Comparison of ENCODE assay signal across 14 cellular contexts in genomic region chr14:54877015-54877702, GRCh38. TPM values are rescaled to one million over a fixed set of nuclear protein-coding genes. Genes with fewer than 3 reads are reported as not detected.
DNase-seq lines count a peak whose midpoint lies in the region; ATAC-seq and TF ChIP-seq lines count a peak whose summit lies in the region.
"Had no signal": no experiment of that assay in that cellular context is flagged by ENCODE, and none has a peak within 500 bp of the region (broad histone marks: within the 10 kb centered on the region; RNA-seq: fewer than 3 reads in every experiment).

No MANE protein-coding gene starts in this region.

- H3K36me3 ChIP-seq in transverse colon (no peaks in the 10 kb centered on the region), neural progenitor cell (no peaks in the 10 kb centered on the region)

- no peaks in the 10 kb centered on the region for H3K9me3 ChIP-seq in transverse colon
- no peaks in the 10 kb centered on the region for H3K9me3 ChIP-seq in neural progenitor cell (ENCODE audit: low read depth)

- H3K9me3 Mint-ChIP-seq in activated CD8-positive, alpha-beta T cell treated with anti-CD3 and anti-CD28 coated beads for 36 hours, result no peaks in the 10 kb centered on the region
- no peaks in the 10 kb centered on the region for H3K9me3 Mint-ChIP-seq in activated CD8-positive, alpha-beta T cell treated with anti-CD3 and anti-CD28 coated beads, Interleukin-2, amount 10 ng/mL, durations not matched to agents 7 days and 5 days (ENCODE audit: insufficient read depth)
- H3K9me3 Mint-ChIP-seq in activated T-cell treated with anti-CD3 and anti-CD28 coated beads, Interleukin-2, amount 50 U/mL, for 72 hours, result no peaks in the 10 kb centered on the region
- peaks cover 10% of the 10 kb centered on the region for H3K9me3 Mint-ChIP-seq in neural progenitor cell
- H3K9me3 Mint-ChIP-seq: activated CD4-positive, alpha-beta T cell treated with anti-CD3 and anti-CD28 coated beads, Interleukin-2, amount 10 ng/mL, durations not matched to agents 24 days and 14 days; stimulated activated memory B cell treated with anti-CD40 and anti-IgM and Interleukin-4, amounts not matched to agents 10 μg/mL and 1 μg/mL and 100 μg/mL, for 72 hours had no signal

- peak overlapping the region; percentile 64 for H3K27ac Mint-ChIP-seq in activated CD8-positive, alpha-beta T cell treated with anti-CD3 and anti-CD28 coated beads for 36 hours
- no peak overlapping the region for H3K27ac Mint-ChIP-seq in activated CD8-positive, alpha-beta T cell treated with anti-CD3 and anti-CD28 coated beads, Interleukin-2, amount 10 ng/mL, durations not matched to agents 7 days and 5 days
- H3K27ac Mint-ChIP-seq in activated T-cell treated with anti-CD3 and anti-CD28 coated beads, Interleukin-2, amount 50 U/mL, for 72 hours, result no peak overlapping the region
- no peak overlapping the region for H3K27ac Mint-ChIP-seq in neural progenitor cell
- H3K27ac Mint-ChIP-seq: activated CD4-positive, alpha-beta T cell treated with anti-CD3 and anti-CD28 coated beads, Interleukin-2, amount 10 ng/mL, durations not matched to agents 24 days and 14 days; stimulated activated memory B cell treated with anti-CD40 and anti-IgM and Interleukin-4, amounts not matched to agents 10 μg/mL and 1 μg/mL and 100 μg/mL, for 72 hours had no signal

- no peaks in the 10 kb centered on the region for H3K27me3 Mint-ChIP-seq in activated CD8-positive, alpha-beta T cell treated with anti-CD3 and anti-CD28 coated beads for 36 hours
- H3K27me3 Mint-ChIP-seq in activated CD8-positive, alpha-beta T cell treated with anti-CD3 and anti-CD28 coated beads, Interleukin-2, amount 10 ng/mL, durations not matched to agents 7 days and 5 days (ENCODE audit: low read depth), result no peaks in the 10 kb centered on the region
- no peaks in the 10 kb centered on the region for H3K27me3 Mint-ChIP-seq in activated T-cell treated with anti-CD3 and anti-CD28 coated beads, Interleukin-2, amount 50 U/mL, for 72 hours (ENCODE audit: low read depth)
- H3K27me3 Mint-ChIP-seq in neural progenitor cell (ENCODE audit: insufficient read depth, low read depth), result no peaks in the 10 kb centered on the region
- H3K27me3 Mint-ChIP-seq: activated CD4-positive, alpha-beta T cell treated with anti-CD3 and anti-CD28 coated beads, Interleukin-2, amount 10 ng/mL, durations not matched to agents 24 days and 14 days; stimulated activated memory B cell treated with anti-CD40 and anti-IgM and Interleukin-4, amounts not matched to agents 10 μg/mL and 1 μg/mL and 100 μg/mL, for 72 hours had no signal

- H2AFZ ChIP-seq in neural progenitor cell (replicated peaks), result no peak overlapping the region

- no peak for TF ChIP-seq CTCF in activated CD8-positive, alpha-beta T cell treated with anti-CD3 and anti-CD28 coated beads for 36 hours (IDR thresholded peaks at IDR 0.05)
- TF ChIP-seq CTCF in fibroblast of pulmonary artery (IDR thresholded peaks at IDR 0.05; ENCODE audit: low read length, missing control alignments) (no peak), transverse colon (IDR thresholded peaks at IDR 0.05) (no peak), neural progenitor cell (IDR thresholded peaks at IDR 0.05) (no peak)

- H3K4me1 ChIP-seq in transverse colon (peaks cover 0 to 21% (median 10%) of the 10 kb centered on the region in 4 donors), neural progenitor cell (no peaks in the 10 kb centered on the region)

- H3K4me3 ChIP-seq in fibroblast of pulmonary artery (replicated peaks; ENCODE audit: low read depth, low read length) (no peak overlapping the region), transverse colon (no peak overlapping the region), neural progenitor cell (no peak overlapping the region)

- H3K4me1 Mint-ChIP-seq in activated CD8-positive, alpha-beta T cell treated with anti-CD3 and anti-CD28 coated beads for 36 hours (ENCODE audit: low read depth), result peaks cover 28% of the 10 kb centered on the region
- peaks cover 35% of the 10 kb centered on the region for H3K4me1 Mint-ChIP-seq in activated CD8-positive, alpha-beta T cell treated with anti-CD3 and anti-CD28 coated beads, Interleukin-2, amount 10 ng/mL, durations not matched to agents 7 days and 5 days (ENCODE audit: low read depth)
- H3K4me1 Mint-ChIP-seq in activated T-cell treated with anti-CD3 and anti-CD28 coated beads, Interleukin-2, amount 50 U/mL, for 72 hours (ENCODE audit: low read depth), result peaks cover 27% of the 10 kb centered on the region
- no peaks in the 10 kb centered on the region for H3K4me1 Mint-ChIP-seq in neural progenitor cell

- H3K27me3 ChIP-seq in transverse colon, result no peaks in the 10 kb centered on the region
- no peaks in the 10 kb centered on the region for H3K27me3 ChIP-seq in neural progenitor cell

- WGBS in transverse colon (ENCODE audit: low coverage in 1 of 2), 2 donors, result 49 to 55% methylated on average over 3 to 5 of the region's 5 CpGs

- CTCF ChIA-PET in activated CD8-positive, alpha-beta T cell treated with anti-CD3 and anti-CD28 coated beads for 36 hours (lab: Charles Lee), result interaction anchor here (3.8 kb wide), 1 partner anchor 26 kb away, joined by 13 read pairs; the partner anchor contains the start of gene GCH1
- CTCF ChIA-PET in activated CD8-positive, alpha-beta T cell treated with anti-CD3 and anti-CD28 coated beads, Interleukin-2, amount 10 ng/mL, durations not matched to agents 7 days and 5 days (lab: Charles Lee), result interaction anchor here (3.5 kb wide), 1 partner anchor 26 kb away, joined by 18 read pairs; the partner anchor contains the start of gene GCH1

- no peak overlapping the region for H3K9ac ChIP-seq in neural progenitor cell

- no peak for TF ChIP-seq EP300 in transverse colon (IDR thresholded peaks at IDR 0.05; ENCODE audit: low read depth)

- no peak overlapping the region for H3K4me3 Mint-ChIP-seq in activated CD8-positive, alpha-beta T cell treated with anti-CD3 and anti-CD28 coated beads for 36 hours
- no peak overlapping the region for H3K4me3 Mint-ChIP-seq in activated CD8-positive, alpha-beta T cell treated with anti-CD3 and anti-CD28 coated beads, Interleukin-2, amount 10 ng/mL, durations not matched to agents 7 days and 5 days
- no peak overlapping the region for H3K4me3 Mint-ChIP-seq in activated T-cell treated with anti-CD3 and anti-CD28 coated beads, Interleukin-2, amount 50 U/mL, for 72 hours
- no peak overlapping the region for H3K4me3 Mint-ChIP-seq in neural progenitor cell
- H3K4me3 Mint-ChIP-seq: activated CD4-positive, alpha-beta T cell treated with anti-CD3 and anti-CD28 coated beads, Interleukin-2, amount 10 ng/mL, durations not matched to agents 24 days and 14 days; stimulated activated memory B cell treated with anti-CD40 and anti-IgM and Interleukin-4, amounts not matched to agents 10 μg/mL and 1 μg/mL and 100 μg/mL, for 72 hours had no signal

- no peaks in the 10 kb centered on the region for H4K20me1 ChIP-seq in neural progenitor cell (ENCODE audit: low read depth)

- intact Hi-C loops in activated CD8-positive, alpha-beta T cell treated with anti-CD3 and anti-CD28 coated beads for 36 hours (cut with micrococcal nuclease), result no loop called here
- intact Hi-C loops in transverse colon (cut with DNase I; ENCODE audit: low total_unique reads), result no loop called here

- POLR2A ChIA-PET in activated CD8-positive, alpha-beta T cell treated with anti-CD3 and anti-CD28 coated beads for 36 hours (lab: Charles Lee), result interaction anchor here (0.6 to 2.5 kb wide), 4 partner anchors 21 to 130 kb away, joined by 3 to 7 read pairs (median 3); no protein-coding TSS in a partner anchor
- POLR2A ChIA-PET in activated CD8-positive, alpha-beta T cell treated with anti-CD3 and anti-CD28 coated beads, Interleukin-2, amount 10 ng/mL, durations not matched to agents 7 days and 5 days (lab: Charles Lee), result interaction anchor here (0.6 to 0.9 kb wide), 3 partner anchors 10 to 174 kb away, joined by 3 to 4 read pairs (median 4); no protein-coding TSS in a partner anchor

- no peaks in the 10 kb centered on the region for H3K79me2 ChIP-seq in neural progenitor cell (ENCODE audit: low read depth)

- TF ChIP-seq POLR2A in transverse colon (IDR thresholded peaks at IDR 0.05), result no peak

- no peaks in the 10 kb centered on the region for H3F3A ChIP-seq in neural progenitor cell (ENCODE audit: low read depth)

- ATAC-seq in activated CD8-positive, alpha-beta T cell treated with anti-CD3 and anti-CD28 coated beads for 36 hours, result no peak
- ATAC-seq in activated CD8-positive, alpha-beta T cell treated with anti-CD3 and anti-CD28 coated beads, Interleukin-2, amount 10 ng/mL, durations not matched to agents 7 days and 5 days, result no peak
- no peak for ATAC-seq in activated T-cell treated with anti-CD3 and anti-CD28 coated beads, Interleukin-2, amount 50 U/mL, for 72 hours (replicated peaks in 1 of 2)
- ATAC-seq: stimulated activated memory B cell treated with anti-CD40 and anti-IgM and Interleukin-4, amounts not matched to agents 10 μg/mL and 1 μg/mL and 100 μg/mL, for 72 hours had no signal

- no peak overlapping the region for H3K4me2 ChIP-seq in neural progenitor cell

- no peak for DNase-seq in activated CD8-positive, alpha-beta T cell treated with anti-CD3 and anti-CD28 coated beads for 36 hours
- DNase-seq in activated CD8-positive, alpha-beta T cell treated with anti-CD3 and anti-CD28 coated beads, Interleukin-2, amount 10 ng/mL, durations not matched to agents 7 days and 5 days, result no peak
- DNase-seq in RPMI7951 (ENCODE audit: low read depth), result peak; percentile 47
- DNase-seq in fibroblast of pulmonary artery (ENCODE audit: low read depth), result peak; percentile 42
- DNase-seq in transverse colon, result no peak
- DNase-seq in activated T-cell treated with anti-CD3 and anti-CD28 coated beads, Interleukin-2, amount 50 U/mL, for 72 hours, result no peak
- no peak for DNase-seq in globus pallidus (ENCODE audit: low spot score)
- DNase-seq in neural progenitor cell (ENCODE audit: low spot score), result no peak
- DNase-seq: ACHN; activated CD4-positive, alpha-beta T cell treated with anti-CD3 and anti-CD28 coated beads, Interleukin-2, amount 10 ng/mL, durations not matched to agents 24 days and 14 days; activated T-cell treated with anti-CD3 and anti-CD28 coated beads, Interleukin-2, amount 50 U/mL, for 48 hours; NCI-H1092 treated with DMSO at 0.1 percent for 48 hours; NCI-H510A had no signal

- in situ Hi-C loops in transverse colon (cut with MboI; ENCODE audit: low pct_ligation_motif_present in 1 of 4, low pct_unique_long_range_greater_than_20kb in 1 of 4, low sequenced_read_pairs in 3 of 4), result no loop called here

- H3K36me3 Mint-ChIP-seq in activated CD8-positive, alpha-beta T cell treated with anti-CD3 and anti-CD28 coated beads for 36 hours (ENCODE audit: low read depth), result peaks cover 9% of the 10 kb centered on the region
- peaks cover 36% of the 10 kb centered on the region for H3K36me3 Mint-ChIP-seq in activated CD8-positive, alpha-beta T cell treated with anti-CD3 and anti-CD28 coated beads, Interleukin-2, amount 10 ng/mL, durations not matched to agents 7 days and 5 days (ENCODE audit: low read depth)
- peaks cover 5 to 10% of the 10 kb centered on the region in 2 donors for H3K36me3 Mint-ChIP-seq in activated T-cell treated with anti-CD3 and anti-CD28 coated beads, Interleukin-2, amount 50 U/mL, for 72 hours (ENCODE audit: insufficient read depth in 2 of 2)
- no peaks in the 10 kb centered on the region for H3K36me3 Mint-ChIP-seq in neural progenitor cell
- H3K36me3 Mint-ChIP-seq: stimulated activated memory B cell treated with anti-CD40 and anti-IgM and Interleukin-4, amounts not matched to agents 10 μg/mL and 1 μg/mL and 100 μg/mL, for 72 hours had no signal

- H3K27ac ChIP-seq in transverse colon, result peak overlapping the region; percentile 49 to 76 (median 56)
- no peak overlapping the region for H3K27ac ChIP-seq in neural progenitor cell

RNA-seq across cellular contexts. Expression of gene GCH1, which starts 25.5 kb away (rescaled TPM):
- 10 to 100 TPM; 35.4 to 38.1 TPM for total RNA-seq in activated CD8-positive, alpha-beta T cell treated with anti-CD3 and anti-CD28 coated beads for 36 hours
- total RNA-seq in activated CD8-positive, alpha-beta T cell treated with anti-CD3 and anti-CD28 coated beads, Interleukin-2, amount 10 ng/mL, durations not matched to agents 7 days and 5 days, result 10 to 100 TPM; 51.4 to 52.3 TPM
- total RNA-seq in RPMI7951 (2014; rRNA removed; shearing (Covaris generic)), result 1.3 and 3.5 TPM in 2 replicates
- total RNA-seq in transverse colon, result 10 to 100 TPM; 24.3 to 43.4 (median 28.3) TPM
- 10 to 100 TPM; 35.3 to 54.0 TPM for total RNA-seq in activated T-cell treated with anti-CD3 and anti-CD28 coated beads, Interleukin-2, amount 50 U/mL, for 72 hours
- 6.4 and 9.0 TPM in 2 replicates for total RNA-seq in neural progenitor cell (ENCODE audit: low replicate concordance)

Comparison
In these comparisons a context has a peak if more than half of its experiments do, and no peak if none do; other contexts are left out.
1. DNase-seq: peak in RPMI7951 (single experiment) and fibroblast of pulmonary artery (single experiment); none in activated CD8-positive, alpha-beta T cell treated with anti-CD3 and anti-CD28 coated beads for 36 hours (single experiment), activated CD8-positive, alpha-beta T cell treated with anti-CD3 and anti-CD28 coated beads, Interleukin-2, amount 10 ng/mL, durations not matched to agents 7 days and 5 days (single experiment), transverse colon (single experiment), activated T-cell treated with anti-CD3 and anti-CD28 coated beads, Interleukin-2, amount 50 U/mL, for 72 hours (0 of 2), globus pallidus (single experiment) and neural progenitor cell (single experiment).